ENCODE assay signal across 1 cellular context in genomic region chr12:42238240-42239140, GRCh38.
A peak's percentile ranks its signal among the peaks of the same experiment; 100 is the strongest.
TF ChIP-seq lines count a peak whose summit lies in the region.

TSS of gene YAF2 (minus strand) at chr12:42238248. CDS start at chr12:42238180, 68 bp downstream.

TF ChIP-seq in IMR-90, 13 proteins besides CTCF, POLR2A, EP300 and RAD21 (continued from another document):
- TF ChIP-seq USF2 (IDR thresholded peaks at IDR 0.05; ENCODE audit: low read depth, low read length) (peak; percentile 97), BHLHE40 (IDR thresholded peaks at IDR 0.05; ENCODE audit: low read depth, low read length) (peak; percentile 68)
